In the genomic region with DNA sequence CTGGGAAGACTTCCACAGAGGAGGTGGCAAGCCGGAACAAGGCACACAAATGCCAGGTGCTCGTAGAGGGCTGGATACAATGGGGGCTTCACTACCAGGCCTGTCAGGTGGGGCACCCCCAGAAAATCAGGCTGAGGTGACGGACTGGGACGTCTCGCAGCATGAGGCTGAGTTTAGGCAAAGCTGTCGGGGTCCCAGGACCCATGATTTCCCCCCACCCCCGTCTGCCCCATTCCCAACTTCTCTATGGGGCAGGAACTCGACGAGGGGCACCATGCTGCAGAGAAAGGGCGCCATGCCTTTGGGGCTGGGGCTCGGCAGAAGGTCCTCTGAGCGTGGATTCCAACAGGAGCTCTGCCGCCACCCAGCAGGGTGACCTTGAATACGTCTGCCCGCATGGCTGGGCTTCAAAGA, we compare ENCODE assay signal across 8 cellular contexts.
DNase-seq lines count a peak whose midpoint lies in the region; ATAC-seq and TF ChIP-seq lines count a peak whose summit lies in the region.

No MANE protein-coding gene starts in this region.

- H3K4me3 Mint-ChIP-seq in neural crest cell = peak overlapping the region; percentile 77

- DNase-seq in LNCaP clone FGC (ENCODE audit: low read depth) = no peak
- no peak for DNase-seq in coronary artery (ENCODE audit: low spot score)
- DNase-seq in neural crest cell (ENCODE audit: low read depth, low spot score) = peak; percentile 24
- DNase-seq in GM13976 (ENCODE audit: low spot score) = no peak
- DNase-seq in DMS53 (lab: John Stamatoyannopoulos, UW) = no peak

- peaks cover 33% of the 10 kb centered on the region for H3K4me1 Mint-ChIP-seq in neural crest cell

- H3K4me3 ChIP-seq in LNCaP clone FGC (ENCODE audit: low read depth, low read length) (peak overlapping the region; percentile 53; the same call in 1 of the 2 replicates), coronary artery (peak overlapping the region; percentile 67)

- peaks cover 19% of the 10 kb centered on the region for H3K9me3 Mint-ChIP-seq in neural crest cell

- in situ Hi-C loops in GM13976 (cut with MboI; ENCODE audit: low sequenced_read_pairs, unreplicated experiment) = no loop called here

- H3K27me3 Mint-ChIP-seq in neural crest cell (ENCODE audit: low read depth) = peaks cover 20% of the 10 kb centered on the region

- no peak for TF ChIP-seq CTCF in C4-2B (conservative IDR thresholded peaks at IDR 0.05)
- TF ChIP-seq CTCF in LNCaP clone FGC (IDR thresholded peaks at IDR 0.05; ENCODE audit: control insufficient read depth, extremely low read depth, insufficient read depth) = no peak
- TF ChIP-seq CTCF in coronary artery (IDR thresholded peaks at IDR 0.05) = no peak
- no peak for TF ChIP-seq CTCF in neural crest cell (conservative IDR thresholded peaks at IDR 0.05)
- TF ChIP-seq CTCF in GM13976 (IDR thresholded peaks at IDR 0.05; ENCODE audit: borderline replicate concordance, control extremely low read depth, extremely low read depth, insufficient read depth, missing control alignments) = no peak

- peaks cover 16% of the 10 kb centered on the region for H3K36me3 Mint-ChIP-seq in neural crest cell (ENCODE audit: low read depth)

- H3K27ac ChIP-seq in C4-2B = peak overlapping the region; percentile 75
- peak overlapping the region; percentile 25 to 69 for H3K27ac ChIP-seq in coronary artery

- ATAC-seq in HG03196 (IDR thresholded peaks at IDR 0.05; ENCODE audit: unreplicated experiment) = no peak
- ATAC-seq in GM21423 (IDR thresholded peaks at IDR 0.05; ENCODE audit: unreplicated experiment) = no peak

- no peak overlapping the region for H3K27ac Mint-ChIP-seq in neural crest cell (ENCODE audit: unreplicated experiment)
